In genomic region chr3:27568393-27568792, GRCh38 we compare ENCODE assay signal across 10 cellular contexts.
DNase-seq lines count a peak whose midpoint lies in the region; ATAC-seq and TF ChIP-seq lines count a peak whose summit lies in the region.
"Had no signal": no experiment of that assay in that cellular context is flagged by ENCODE, and none has a peak within 500 bp of the region (broad histone marks: within the 10 kb centered on the region; RNA-seq: fewer than 3 reads in every experiment).

No MANE protein-coding gene starts in this region.

- H3K4me3 Mint-ChIP-seq in activated T-helper 17 cell treated with anti-CD3 and anti-CD28 coated beads, Interleukin-2, amount 50 U/mL, for 72 hours, result no peak overlapping the region
- H3K4me3 Mint-ChIP-seq: central memory CD8-positive, alpha-beta T cell; type B pancreatic cell had no signal

- DNase-seq in EH (ENCODE audit: low read depth) (peak; percentile 98), RPMI7951 (ENCODE audit: low read depth) (peak; percentile 92), fibroblast of gingiva (ENCODE audit: low read depth) (peak; percentile 85), posterior cingulate gyrus (peak; percentile 42 to 95 (median 69)), erythroblast (lab: John Stamatoyannopoulos, UW) (no peak)

- H3K27ac Mint-ChIP-seq in activated T-helper 17 cell treated with anti-CD3 and anti-CD28 coated beads, Interleukin-2, amount 50 U/mL, for 72 hours, result no peak overlapping the region
- H3K27ac Mint-ChIP-seq: type B pancreatic cell had no signal

- no peaks in the 10 kb centered on the region for H3K4me1 Mint-ChIP-seq in activated T-helper 17 cell treated with anti-CD3 and anti-CD28 coated beads, Interleukin-2, amount 50 U/mL, for 72 hours
- H3K4me1 Mint-ChIP-seq: central memory CD8-positive, alpha-beta T cell had no signal

- TF ChIP-seq POLR2A in erythroblast (IDR thresholded peaks at IDR 0.05; ENCODE audit: low read length), result no peak

- intact Hi-C loops in posterior cingulate gyrus (cut with DNase I), result no loop called here

- no peak for ATAC-seq in activated T-helper 17 cell treated with anti-CD3 and anti-CD28 coated beads, Interleukin-2, amount 50 U/mL, for 72 hours (replicated peaks)
- ATAC-seq in GM19467 (IDR thresholded peaks at IDR 0.05; ENCODE audit: unreplicated experiment) (no peak), GM21423 (IDR thresholded peaks at IDR 0.05; ENCODE audit: unreplicated experiment) (no peak)

- no peaks in the 10 kb centered on the region for H3K27me3 Mint-ChIP-seq in activated T-helper 17 cell treated with anti-CD3 and anti-CD28 coated beads, Interleukin-2, amount 50 U/mL, for 72 hours
- H3K27me3 Mint-ChIP-seq: central memory CD8-positive, alpha-beta T cell; type B pancreatic cell had no signal

- H3K9me3 Mint-ChIP-seq in activated T-helper 17 cell treated with anti-CD3 and anti-CD28 coated beads, Interleukin-2, amount 50 U/mL, for 72 hours, result no peaks in the 10 kb centered on the region
- H3K9me3 Mint-ChIP-seq: central memory CD8-positive, alpha-beta T cell; type B pancreatic cell had no signal

- no peaks in the 10 kb centered on the region for H3K36me3 Mint-ChIP-seq in activated T-helper 17 cell treated with anti-CD3 and anti-CD28 coated beads, Interleukin-2, amount 50 U/mL, for 72 hours (ENCODE audit: low read depth)
- H3K36me3 Mint-ChIP-seq: type B pancreatic cell had no signal

Comparison
In these comparisons a context has a peak if more than half of its experiments do, and no peak if none do; other contexts are left out.
1. DNase-seq: peak in EH (single experiment), RPMI7951 (single experiment), fibroblast of gingiva (single experiment) and posterior cingulate gyrus (10 of 10); none in erythroblast (0 of 2).